ENCODE assay signal across 1 cellular context in the genomic region with DNA sequence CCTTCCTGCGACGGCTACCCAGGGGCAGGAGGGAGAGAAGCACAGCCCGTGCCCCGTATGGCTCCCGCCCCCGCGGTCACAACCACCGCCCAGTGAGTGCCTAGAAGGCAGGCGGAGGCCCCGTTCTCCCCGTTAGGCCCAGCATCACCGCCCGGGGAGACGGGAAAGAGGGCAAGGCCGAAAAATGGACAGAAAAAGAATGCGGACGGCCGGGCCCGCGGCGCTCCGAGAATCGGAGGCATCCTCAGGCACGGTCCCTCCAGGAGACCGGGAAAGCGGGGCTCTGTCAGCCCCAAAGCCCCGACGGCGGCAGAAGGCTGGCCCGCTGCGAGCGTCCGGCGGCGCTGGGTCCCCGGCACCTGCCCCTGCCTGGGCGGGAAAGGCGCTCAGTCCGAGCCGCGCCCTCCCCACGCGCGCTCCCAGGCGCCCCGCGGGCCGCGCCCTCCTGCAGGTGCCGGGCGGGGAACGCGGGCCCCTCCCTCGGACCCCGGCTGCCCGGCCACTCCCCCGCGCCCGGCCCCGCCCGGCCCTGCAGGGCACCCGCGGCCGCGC.
TF ChIP-seq lines count a peak whose summit lies in the region.

No MANE protein-coding gene starts in this region.

TF ChIP-seq in HepG2, 621 proteins besides CTCF, POLR2A, EP300 and RAD21 (continued from another document):
- TF ChIP-seq NCOA1 (CRISPR knock-in tag; IDR thresholded peaks at IDR 0.05) (0 out of 2 replicates have a peak, but pooled peaks have one; percentile 31), CCDC6 (CRISPR knock-in tag; IDR thresholded peaks at IDR 0.05) (0 out of 2 replicates have a peak, but pooled peaks have one; percentile 32), NFRKB (IDR thresholded peaks at IDR 0.05) (no peak)
TF ChIP-seq in HepG2: peak in this region for 76.
